In genomic region chr13:70108276-70108845, GRCh38 we compare ENCODE assay signal across 1 cellular context.
TF ChIP-seq lines count a peak whose summit lies in the region.

Gene KLHL1 (minus strand): TSS chr13:70108452. CDS start chr13:70107699, 753 bp downstream.

TF ChIP-seq in SK-N-SH, 30 proteins besides CTCF, POLR2A, EP300 and RAD21 (continued from another document):
- no peak for TF ChIP-seq REST (IDR thresholded peaks at IDR 0.05; ENCODE audit: low read depth, low read length)
- no peak for TF ChIP-seq FOSL2 (IDR thresholded peaks at IDR 0.05; ENCODE audit: borderline replicate concordance, low read depth)
- no peak for TF ChIP-seq FOXM1 (IDR thresholded peaks at IDR 0.05; ENCODE audit: low read depth)
- no peak for TF ChIP-seq NRF1 (IDR thresholded peaks at IDR 0.05; ENCODE audit: low read depth, low read length)
- TF ChIP-seq RXRA (IDR thresholded peaks at IDR 0.05; ENCODE audit: borderline replicate concordance, low read depth), result no peak
- no peak for TF ChIP-seq SIN3A (IDR thresholded peaks at IDR 0.05; ENCODE audit: borderline replicate concordance, low read depth, low read length)
- no peak for TF ChIP-seq GATA2 (CRISPR knock-in tag; IDR thresholded peaks at IDR 0.05)
- no peak for TF ChIP-seq SMC3 (IDR thresholded peaks at IDR 0.05; ENCODE audit: low read depth, low read length)
- no peak for TF ChIP-seq CHD2 (IDR thresholded peaks at IDR 0.05; ENCODE audit: low read length, partially characterized antibody)
- no peak for TF ChIP-seq FOXJ3 (CRISPR knock-in tag; IDR thresholded peaks at IDR 0.05)
